ENCODE assay signal across 24 cellular contexts in genomic region chr11:43270468-43270867, GRCh38.
"Had no signal": no experiment of that assay in that cellular context is flagged by ENCODE, and none has a peak within 500 bp of the region (broad histone marks: within the 10 kb centered on the region; RNA-seq: fewer than 3 reads in every experiment).

No MANE protein-coding gene starts in this region.

- H3K9me3 ChIP-seq: left ventricle myocardium inferior, ovary, right atrium auricular region, stomach, testis, thyroid gland, uterus had no signal

- H3K79me2 ChIP-seq: hepatocyte had no signal

- H3K4me3 Mint-ChIP-seq: mesothelial cell of epicardium; natural killer cell; stimulated activated naive B cell treated with anti-CD40 and anti-IgM and Interleukin-4, amounts not matched to agents 10 μg/mL and 1 μg/mL and 100 μg/mL, for 72 hours had no signal

- H3K4me1 ChIP-seq: thyroid gland, uterus had no signal

- ATAC-seq: natural killer cell; sciatic nerve; stimulated activated naive B cell treated with anti-CD40 and anti-IgM and Interleukin-4, amounts not matched to agents 10 μg/mL and 1 μg/mL and 100 μg/mL, for 72 hours; stimulated activated naive CD8-positive, alpha-beta T cell treated with anti-CD3 and anti-CD28 coated beads, Interleukin-15, Interleukin-2, amounts not matched to agents 100 U/mL and 50 U/mL, for 24 hours had no signal

- H3K4me1 Mint-ChIP-seq: naive B cell; stimulated activated naive B cell treated with anti-CD40 and anti-IgM and Interleukin-4, amounts not matched to agents 10 μg/mL and 1 μg/mL and 100 μg/mL, for 72 hours had no signal

- H3K4me2 ChIP-seq: hepatocyte had no signal

- H3K27me3 ChIP-seq: hepatocyte, ovary, right atrium auricular region, stomach, testis, thyroid gland, uterus had no signal

- DNase-seq: islet precursor cell; left ventricle myocardium inferior; mesendoderm; naive B cell; natural killer cell; ovary; stimulated activated CD4-positive, alpha-beta T cell treated with anti-CD3 and anti-CD28 coated beads, Interleukin-12 subunit alpha, Interleukin-12 subunit beta, amount 100 ng/mL, for 4 hours; stimulated activated CD4-positive, alpha-beta T cell treated with anti-CD3 and anti-CD28 coated beads, Interleukin-15, amount 100 ng/mL, for 24 hours; stimulated activated CD4-positive, alpha-beta T cell treated with anti-CD3 and anti-CD28 coated beads, Interleukin-2, amount 100 ng/mL, for 24 hours; stimulated activated CD4-positive, alpha-beta T cell treated with anti-CD3 and anti-CD28 coated beads, Interleukin-4, amount 100 ng/mL, for 1 hour; stimulated activated naive B cell treated with anti-CD40 and anti-IgM and Interleukin-4, amounts not matched to agents 10 μg/mL and 1 μg/mL and 100 μg/mL, for 72 hours; stimulated activated naive CD8-positive, alpha-beta T cell treated with anti-CD3 and anti-CD28 coated beads, Interleukin-15, Interleukin-2, amounts not matched to agents 100 U/mL and 50 U/mL, for 24 hours; stomach; testis; thyroid gland; trophoblast cell; uterus had no signal

- H3K27ac ChIP-seq: hepatocyte, ovary, right atrium auricular region, skin epidermis, stomach, testis, thyroid gland, uterus had no signal

- H3K27ac Mint-ChIP-seq: mesothelial cell of epicardium; naive B cell; natural killer cell; progenitor cell of endocrine pancreas; stimulated activated naive B cell treated with anti-CD40 and anti-IgM and Interleukin-4, amounts not matched to agents 10 μg/mL and 1 μg/mL and 100 μg/mL, for 72 hours had no signal

- H2AFZ ChIP-seq: hepatocyte had no signal

- H3K4me3 ChIP-seq: hepatocyte, left ventricle myocardium inferior, lung, ovary, right atrium auricular region, skin epidermis, stomach, testis, thyroid gland, uterus had no signal

- H3K9me3 Mint-ChIP-seq: natural killer cell had no signal

- H3K36me3 Mint-ChIP-seq: mesothelial cell of epicardium; natural killer cell; stimulated activated naive B cell treated with anti-CD40 and anti-IgM and Interleukin-4, amounts not matched to agents 10 μg/mL and 1 μg/mL and 100 μg/mL, for 72 hours had no signal

- H3K36me3 ChIP-seq: left ventricle myocardium inferior, ovary, right atrium auricular region, stomach, thyroid gland, uterus had no signal
